22 cellular contexts compared by ENCODE assay signal in the genomic region with DNA sequence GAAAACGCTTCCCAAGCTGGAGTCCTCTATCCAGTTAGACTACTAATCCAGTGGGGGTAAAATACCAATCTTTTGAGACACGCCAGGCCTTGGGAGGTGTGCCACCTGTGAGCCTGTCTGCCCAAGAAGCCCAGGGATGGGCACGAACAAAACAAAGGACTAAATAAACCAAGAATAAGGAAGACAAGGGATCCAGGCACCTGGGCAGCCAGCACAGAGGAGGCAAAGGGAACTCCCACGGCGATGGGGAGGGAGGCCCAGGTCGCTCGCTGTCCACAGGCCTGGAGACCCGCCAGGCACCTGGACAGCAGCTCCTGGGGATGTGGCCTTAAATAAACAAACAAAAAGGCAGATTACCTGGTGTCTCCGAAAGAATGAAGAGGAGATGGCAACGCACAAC.
"Had no signal": no experiment of that assay in that cellular context is flagged by ENCODE, and none has a peak within 500 bp of the region (broad histone marks: within the 10 kb centered on the region; RNA-seq: fewer than 3 reads in every experiment).

No MANE protein-coding gene starts in this region.

- H3K4me1 ChIP-seq: pancreas had no signal

- ATAC-seq: activated naive CD4-positive, alpha-beta T cell treated with anti-CD3 and anti-CD28 coated beads, Interleukin-2, amount 50 U/mL, for 72 hours; mucosa of descending colon; pancreas; stimulated activated naive B cell treated with anti-CD40 and anti-IgM and Interleukin-4, amounts not matched to agents 10 μg/mL and 1 μg/mL and 100 μg/mL, for 72 hours had no signal

- H3K4me1 Mint-ChIP-seq: immature natural killer cell had no signal

- H3K4me3 ChIP-seq: cardiac muscle cell, esophagus muscularis mucosa, mucosa of descending colon, pancreas, sigmoid colon, thyroid gland had no signal

- H3K9me3 Mint-ChIP-seq: activated naive CD4-positive, alpha-beta T cell treated with anti-CD3 and anti-CD28 coated beads, Interleukin-2, amount 50 U/mL, for 72 hours; dendritic cell treated with granulocyte-macrophage colony-stimulating factor and Interleukin-4, amounts not matched to agents 40 ng/mL and 50 ng/mL, for 4 days; immature natural killer cell; memory B cell; naive B cell; neural crest cell; stimulated activated naive B cell treated with anti-CD40 and anti-IgM and Interleukin-4, amounts not matched to agents 10 μg/mL and 1 μg/mL and 100 μg/mL, for 72 hours; T-helper 1 cell treated with Interleukin-12 subunit alpha and Interleukin-12 subunit beta and Interleukin-4 antibody, amounts not matched to agents 30 μg/mL and 1 μg/mL, for 36 hours had no signal

- H3K4me3 Mint-ChIP-seq: dendritic cell treated with granulocyte-macrophage colony-stimulating factor and Interleukin-4, amounts not matched to agents 40 ng/mL and 50 ng/mL, for 4 days; immature natural killer cell; memory B cell; naive B cell; neural crest cell; T-helper 1 cell treated with Interleukin-12 subunit alpha and Interleukin-12 subunit beta and Interleukin-4 antibody, amounts not matched to agents 30 μg/mL and 1 μg/mL, for 36 hours had no signal

- H3K9me3 ChIP-seq: esophagus muscularis mucosa, mucosa of descending colon, pancreas, sigmoid colon, thyroid gland had no signal

- H3K27ac Mint-ChIP-seq: dendritic cell treated with granulocyte-macrophage colony-stimulating factor and Interleukin-4, amounts not matched to agents 40 ng/mL and 50 ng/mL, for 4 days; memory B cell; naive B cell; stimulated activated naive B cell treated with anti-CD40 and anti-IgM and Interleukin-4, amounts not matched to agents 10 μg/mL and 1 μg/mL and 100 μg/mL, for 72 hours; T-helper 1 cell treated with Interleukin-12 subunit alpha and Interleukin-12 subunit beta and Interleukin-4 antibody, amounts not matched to agents 30 μg/mL and 1 μg/mL, for 36 hours had no signal

- H3K36me3 Mint-ChIP-seq: activated naive CD4-positive, alpha-beta T cell treated with anti-CD3 and anti-CD28 coated beads, Interleukin-2, amount 50 U/mL, for 72 hours; immature natural killer cell; memory B cell; naive B cell; stimulated activated naive B cell treated with anti-CD40 and anti-IgM and Interleukin-4, amounts not matched to agents 10 μg/mL and 1 μg/mL and 100 μg/mL, for 72 hours had no signal

- H3K27me3 ChIP-seq: cardiac muscle cell, esophagus muscularis mucosa, pancreas, sigmoid colon, thyroid gland had no signal

- H3K36me3 ChIP-seq: cardiac muscle cell, esophagus muscularis mucosa, pancreas, sigmoid colon, thyroid gland had no signal

- DNase-seq: activated CD4-positive, alpha-beta T cell treated with anti-CD3 and anti-CD28 coated beads, Interleukin-2, amount 50 U/mL, for 48 hours; activated gamma-delta T cell treated with Interleukin-2 at 50 U/mL for 16 hours; amniotic stem cell; effector CD8-positive, alpha-beta T cell; immature natural killer cell; kidney glomerular epithelial cell; left ventricle myocardium superior; naive B cell; sigmoid colon; stimulated activated CD4-positive, alpha-beta T cell treated with anti-CD3 and anti-CD28 coated beads, Interleukin-4, amount 100 ng/mL, for 24 hours; stimulated activated naive B cell treated with anti-CD40 and anti-IgM and Interleukin-4, amounts not matched to agents 10 μg/mL and 1 μg/mL and 100 μg/mL, for 72 hours; thyroid gland had no signal

- H3K27ac ChIP-seq: cardiac muscle cell, esophagus muscularis mucosa, pancreas, sigmoid colon, thyroid gland, VCaP had no signal
